35 cellular contexts compared by ENCODE assay signal in the genomic region with DNA sequence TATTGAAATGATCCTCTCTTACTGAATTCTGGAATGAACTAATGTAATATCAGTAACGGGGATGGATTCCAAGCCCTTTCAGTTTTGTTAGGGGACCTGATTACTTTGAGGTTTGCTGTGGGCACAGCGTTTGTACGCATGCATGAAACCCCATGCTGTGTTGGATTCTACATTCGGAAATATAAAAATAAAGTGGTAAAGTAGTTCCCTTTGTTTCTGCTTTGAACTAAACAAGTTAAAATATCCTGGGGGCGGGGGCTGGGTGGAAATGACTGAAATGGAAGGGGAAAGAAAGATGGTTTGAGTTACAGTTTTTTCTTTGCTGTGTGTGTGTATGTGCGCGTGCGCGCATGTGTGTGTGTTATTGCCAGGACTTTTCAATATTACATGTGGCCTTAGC.
"Had no signal": no experiment of that assay in that cellular context is flagged by ENCODE, and none has a peak within 500 bp of the region (broad histone marks: within the 10 kb centered on the region; RNA-seq: fewer than 3 reads in every experiment).

No MANE protein-coding gene starts in this region.

- H3K36me3 ChIP-seq: MG63 had no signal

- H3K27me3 ChIP-seq: MG63 had no signal

- H3K9me3 ChIP-seq: MG63 had no signal

- H3K4me3 ChIP-seq: MG63 had no signal

- DNase-seq: Karpas-422, Kasumi-1, MG63, MM.1S, MV-4-11, NCI-H1048, NCI-H1092, NCI-H1092 treated with DMSO at 0.1 percent for 48 hours, NCI-H1105, NCI-H1105 treated with DMSO at 0.1 percent for 48 hours, NCI-H1417, NCI-H1417 treated with DMSO at 0.1 percent for 48 hours, NCI-H1436, NCI-H1436 treated with DMSO at 0.1 percent for 48 hours, NCI-H146, NCI-H1694, NCI-H1694 treated with DMSO at 0.1 percent for 48 hours, NCI-H187, NCI-H187 treated with DMSO at 0.1 percent for 48 hours, NCI-H1930, NCI-H2029, NCI-H2029 treated with DMSO at 0.1 percent for 48 hours, NCI-H2081, NCI-H2081 treated with DMSO at 0.1 percent for 48 hours, NCI-H2107, NCI-H2171, NCI-H2171 treated with DMSO at 0.1 percent for 48 hours, NCI-H2227 treated with DMSO at 0.1 percent for 48 hours, NCI-H226, NCI-H345, NCI-H446, NCI-H446 treated with DMSO at 0.1 percent for 48 hours, NCI-H510A, NCI-H510A treated with DMSO at 0.1 percent for 48 hours, NCI-H524 had no signal
